Comparison of ENCODE assay signal across 12 cellular contexts in the genomic region with DNA sequence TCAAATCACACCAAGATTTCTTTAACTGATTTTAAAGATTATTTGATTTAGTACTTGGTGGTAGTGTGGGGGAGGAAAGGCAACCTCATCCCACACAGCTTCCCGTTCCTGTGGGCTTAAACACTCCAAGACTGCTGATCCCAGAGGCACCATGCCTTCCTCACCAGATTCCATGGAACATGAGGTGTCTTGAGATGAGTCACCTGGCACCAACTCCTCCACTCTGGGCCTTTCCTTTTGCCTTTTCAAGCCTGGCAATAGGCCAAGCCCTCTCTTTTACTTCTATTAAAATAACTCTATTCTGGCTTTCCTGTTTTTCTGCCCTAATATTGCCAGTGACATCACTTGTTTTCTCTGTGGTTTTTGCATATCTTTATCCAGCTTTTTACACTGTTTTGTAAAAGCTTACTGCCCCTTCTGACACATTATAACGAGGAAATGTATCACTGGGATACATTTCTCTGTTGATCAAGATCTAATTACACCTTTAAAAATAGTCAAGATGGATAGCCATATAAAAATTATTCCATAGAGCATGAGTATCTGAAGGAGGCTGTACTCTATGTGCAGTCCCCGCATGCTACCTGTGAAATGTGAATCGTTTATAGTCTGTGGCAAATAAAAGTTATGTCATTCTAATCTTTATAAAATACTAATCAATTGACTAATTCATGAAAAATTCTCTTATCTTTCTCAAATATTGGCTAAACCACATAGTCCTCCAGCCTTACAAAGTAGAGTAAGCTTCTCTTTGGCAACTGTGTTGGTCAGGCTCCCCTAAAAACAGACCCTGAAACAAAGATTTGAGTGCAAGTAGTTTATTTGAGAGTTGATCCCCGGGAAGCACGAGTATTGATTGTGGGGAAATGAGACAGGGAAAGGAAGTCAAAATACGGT.
DNase-seq lines count a peak whose midpoint lies in the region; ATAC-seq, FAIRE-seq and TF ChIP-seq lines count a peak whose summit lies in the region.
"Had no signal": no experiment of that assay in that cellular context is flagged by ENCODE, and none has a peak within 500 bp of the region (broad histone marks: within the 10 kb centered on the region; RNA-seq: fewer than 3 reads in every experiment).

No MANE protein-coding gene starts in this region.

- no peaks in the 10 kb centered on the region for H3K9me2 ChIP-seq in PC-3 (replicated peaks; ENCODE audit: low read length)

- intact Hi-C loops in PC-3 (cut with micrococcal nuclease), result no loop called here
- intact Hi-C loops in endothelial cell of umbilical vein (cut with micrococcal nuclease), result loop anchor here (5.0 kb wide), 1 partner anchor 92 kb away; no protein-coding TSS in a partner anchor
- intact Hi-C loops in right lobe of liver (cut with DNase I), result no loop called here

- TF ChIP-seq POLR2A in endothelial cell of umbilical vein (IDR thresholded peaks at IDR 0.05; ENCODE audit: low read depth, low read length) (peak; percentile 39), right lobe of liver (IDR thresholded peaks at IDR 0.05) (no peak)

- no TSS peak for BruUV-seq in PC-3 (replicated peaks; lab: Mats Ljungman, UMichigan)
- BruUV-seq in endothelial cell of umbilical vein (replicated peaks; lab: Mats Ljungman, UMichigan), result no TSS peak

- H3K9ac ChIP-seq in PC-3 (ENCODE audit: low read length) (no peak overlapping the region), endothelial cell of umbilical vein (replicated peaks; ENCODE audit: extremely low read depth, insufficient read depth, low read length) (no peak overlapping the region)

- H3K4me3 Mint-ChIP-seq in WTC11, result no peak overlapping the region
- H3K4me3 Mint-ChIP-seq: activated naive CD8-positive, alpha-beta T cell treated with anti-CD3 and anti-CD28 coated beads, Interleukin-2, amount 10 ng/mL, durations not matched to agents 7 days and 5 days; neural crest cell had no signal

- no peak overlapping the region for H3K27ac Mint-ChIP-seq in WTC11
- H3K27ac Mint-ChIP-seq: activated naive CD8-positive, alpha-beta T cell treated with anti-CD3 and anti-CD28 coated beads, Interleukin-2, amount 10 ng/mL, durations not matched to agents 7 days and 5 days had no signal

- POLR2A ChIA-PET in PC-3 (lab: Charles Lee; ENCODE audit: unreplicated experiment) (no interaction called here), endothelial cell of umbilical vein (lab: Charles Lee) (no interaction called here), WTC11 (lab: Charles Lee) (no interaction called here)

- peak overlapping the region; percentile 53; the same call in 1 of the 2 replicates for H2AFZ ChIP-seq in PC-3 (ENCODE audit: low read length)
- H2AFZ ChIP-seq in endothelial cell of umbilical vein (ENCODE audit: low read depth, low read length), result peak overlapping the region; percentile 31

- H3K27me3 Mint-ChIP-seq in WTC11 (ENCODE audit: low read depth), result no peaks in the 10 kb centered on the region

- peak overlapping the region; percentile 64 for H3K4me2 ChIP-seq in PC-3 (ENCODE audit: low read length)
- peak overlapping the region; percentile 48 for H3K4me2 ChIP-seq in endothelial cell of umbilical vein (ENCODE audit: insufficient read depth, low read length)

- H4K20me1 ChIP-seq in PC-3 (ENCODE audit: low read length), result no peaks in the 10 kb centered on the region
- H4K20me1 ChIP-seq in endothelial cell of umbilical vein (replicated peaks; ENCODE audit: control insufficient read depth, extremely low read depth, insufficient read depth, low read length), result no peaks in the 10 kb centered on the region

- no peaks in the 10 kb centered on the region for H3K4me1 Mint-ChIP-seq in WTC11
- H3K4me1 Mint-ChIP-seq: activated naive CD8-positive, alpha-beta T cell treated with anti-CD3 and anti-CD28 coated beads, Interleukin-2, amount 10 ng/mL, durations not matched to agents 7 days and 5 days; neural crest cell had no signal

- H3K36me3 ChIP-seq in PC-3 (ENCODE audit: low read depth, low read length) (no peaks in the 10 kb centered on the region), endothelial cell of umbilical vein (ENCODE audit: control insufficient read depth in 2 of 2, extremely low read depth in 1 of 2, insufficient read depth in 2 of 2, low read length in 2 of 2) (no peaks in the 10 kb centered on the region), right lobe of liver (no peaks in the 10 kb centered on the region)

- H3K4me3 ChIP-seq in PC-3 (ENCODE audit: low read length), result no peak overlapping the region
- H3K4me3 ChIP-seq in endothelial cell of umbilical vein (replicated peaks in 1 of 3; ENCODE audit: insufficient read depth in 1 of 3, low read depth in 1 of 3, low read length in 3 of 3), result no peak overlapping the region
- H3K4me3 ChIP-seq in right lobe of liver, result no peak overlapping the region

- no peaks in the 10 kb centered on the region for H3K9me3 Mint-ChIP-seq in WTC11
- H3K9me3 Mint-ChIP-seq: activated naive CD8-positive, alpha-beta T cell treated with anti-CD3 and anti-CD28 coated beads, Interleukin-2, amount 10 ng/mL, durations not matched to agents 7 days and 5 days; neural crest cell had no signal

- H3K4me1 ChIP-seq in PC-3 (ENCODE audit: insufficient read depth, low read length) (peaks cover 21% of the 10 kb centered on the region), endothelial cell of umbilical vein (ENCODE audit: control insufficient read depth, extremely low read depth, insufficient read depth, low read length) (peaks cover 20% of the 10 kb centered on the region), right lobe of liver (no peaks in the 10 kb centered on the region)

- H3F3A ChIP-seq in PC-3 (ENCODE audit: low read length, unreplicated experiment), result no peaks in the 10 kb centered on the region

- H3K9me3 ChIP-seq in PC-3 (ENCODE audit: low read length), result no peaks in the 10 kb centered on the region
- no peaks in the 10 kb centered on the region for H3K9me3 ChIP-seq in endothelial cell of umbilical vein (replicated peaks; ENCODE audit: control insufficient read depth, insufficient read depth, low read length)
- no peaks in the 10 kb centered on the region for H3K9me3 ChIP-seq in right lobe of liver

- WGBS in right lobe of liver (ENCODE audit: insufficient coverage, low coverage, low lambda C conversion rate, missing lambda C conversion rate), result 45% methylated on average over 7 of the region's 7 CpGs

- TF ChIP-seq CTCF in PC-3 (conservative IDR thresholded peaks at IDR 0.05; ENCODE audit: low read depth, low read length) (no peak), endothelial cell of umbilical vein (IDR thresholded peaks at IDR 0.05; ENCODE audit: extremely low read depth in 1 of 2, insufficient read depth in 1 of 2, low read depth in 1 of 2, low read length in 2 of 2) (no peak), WTC11 (IDR thresholded peaks at IDR 0.05) (no peak), right lobe of liver (IDR thresholded peaks at IDR 0.05) (no peak)

- DNase-seq in COLO829 (ENCODE audit: low spot score) (peak; percentile 74), PC-3 (peak; percentile 90), endothelial cell of umbilical vein (ENCODE audit: low read depth, low spot score) (peak; percentile 94), non-pigmented ciliary epithelial cell (ENCODE audit: low read depth) (peak; percentile 92), SHP77 treated with DMSO at 0.1 percent for 48 hours (lab: John Stamatoyannopoulos, UW) (no peak), WTC11 (ENCODE audit: low spot score) (no peak), right lobe of liver (no peak)
- DNase-seq: activated naive CD8-positive, alpha-beta T cell treated with anti-CD3 and anti-CD28 coated beads, Interleukin-2, amount 10 ng/mL, durations not matched to agents 7 days and 5 days; glutamatergic neuron; Kasumi-1 had no signal

- no peaks in the 10 kb centered on the region for H3K9me1 ChIP-seq in endothelial cell of umbilical vein (replicated peaks; ENCODE audit: control insufficient read depth, extremely low read depth, insufficient read depth, low read length)

- dilution Hi-C loops in endothelial cell of umbilical vein (cut with MboI; ENCODE audit: extremely low pct_ligation_motif_present, low sequenced_read_pairs), result no loop called here

- CTCF ChIA-PET in PC-3 (lab: Charles Lee) (no interaction called here), endothelial cell of umbilical vein (lab: Charles Lee) (interaction anchor here (0.9 to 1.4 kb wide), 6 partner anchors 17 to 253 kb away, joined by 3 to 16 read pairs (median 3); no protein-coding TSS in a partner anchor), WTC11 (lab: Charles Lee) (no interaction called here)

- H3K27ac ChIP-seq in PC-3 (ENCODE audit: low read length) (peak overlapping the region; percentile 18), endothelial cell of umbilical vein (ENCODE audit: insufficient read depth, low read depth, low read length) (peak overlapping the region; percentile 48), right lobe of liver (no peak overlapping the region)

- FAIRE-seq in endothelial cell of umbilical vein (lab: Jason Lieb, UNC), result peak; percentile 94

- H3K27me3 ChIP-seq in PC-3 (ENCODE audit: low read length) (no peaks in the 10 kb centered on the region), endothelial cell of umbilical vein (ENCODE audit: control insufficient read depth in 2 of 2, insufficient read depth in 2 of 2, low read length in 2 of 2) (no peaks in the 10 kb centered on the region), right lobe of liver (no peaks in the 10 kb centered on the region)

- no peaks in the 10 kb centered on the region for H3K79me2 ChIP-seq in PC-3 (ENCODE audit: low read length)
- no peaks in the 10 kb centered on the region for H3K79me2 ChIP-seq in endothelial cell of umbilical vein (ENCODE audit: control insufficient read depth, insufficient read depth, low read length)

- ATAC-seq in PC-3 (peak; percentile 98), WTC11 (no peak), right lobe of liver (no peak), GM19035 (IDR thresholded peaks at IDR 0.05; ENCODE audit: unreplicated experiment) (no peak)

- H3K36me3 Mint-ChIP-seq in WTC11, result no peaks in the 10 kb centered on the region
- H3K36me3 Mint-ChIP-seq: activated naive CD8-positive, alpha-beta T cell treated with anti-CD3 and anti-CD28 coated beads, Interleukin-2, amount 10 ng/mL, durations not matched to agents 7 days and 5 days had no signal

TF ChIP-seq in endothelial cell of umbilical vein, 7 proteins besides CTCF, POLR2A, EP300 and RAD21 (continues in another document):
- peak; percentile 59 for TF ChIP-seq MYC (IDR thresholded peaks at IDR 0.05; ENCODE audit: low read depth, low read length)
- no peak for TF ChIP-seq EZH2 (IDR thresholded peaks at IDR 0.05; ENCODE audit: borderline replicate concordance, low read depth, low read length, severe bottlenecking)
- TF ChIP-seq POLR2AphosphoS5 (IDR thresholded peaks at IDR 0.05; ENCODE audit: insufficient read depth, low read depth, low read length), result peak; percentile 86

TF ChIP-seq in WTC11, 78 proteins besides CTCF, POLR2A, EP300 and RAD21 (continues in another document):
- no peak for TF ChIP-seq MYBL2 (CRISPR knock-in tag; IDR thresholded peaks at IDR 0.05)
- no peak for TF ChIP-seq ZNF263 (CRISPR knock-in tag; IDR thresholded peaks at IDR 0.05; ENCODE audit: low read depth)
- TF ChIP-seq, protein P1, sequence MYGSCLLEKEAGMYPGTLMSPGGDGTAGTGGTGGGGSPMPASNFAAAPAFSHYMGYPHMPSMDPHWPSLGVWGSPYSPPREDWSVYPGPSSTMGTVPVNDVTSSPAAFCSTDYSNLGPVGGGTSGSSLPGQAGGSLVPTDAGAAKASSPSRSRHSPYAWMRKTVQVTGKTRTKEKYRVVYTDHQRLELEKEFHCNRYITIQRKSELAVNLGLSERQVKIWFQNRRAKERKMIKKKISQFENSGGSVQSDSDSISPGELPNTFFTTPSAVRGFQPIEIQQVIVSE (CRISPR knock-in tag; IDR thresholded peaks at IDR 0.05; ENCODE audit: borderline replicate concordance), result no peak

Comparison
In these comparisons a context has a peak if more than half of its experiments do, and no peak if none do; other contexts are left out.
1. DNase-seq: peak in COLO829 (single experiment), PC-3 (single experiment), endothelial cell of umbilical vein (single experiment) and non-pigmented ciliary epithelial cell (single experiment); none in SHP77 treated with DMSO at 0.1 percent for 48 hours (single experiment), WTC11 (single experiment) and right lobe of liver (0 of 3).
2. H3K27ac ChIP-seq: peak in PC-3 (single experiment) and endothelial cell of umbilical vein (single experiment); none in right lobe of liver (0 of 3).